ENCODE assay signal across 11 cellular contexts in genomic region chr3:154749514-154749913, GRCh38.
"Had no signal": no experiment of that assay in that cellular context is flagged by ENCODE, and none has a peak within 500 bp of the region (broad histone marks: within the 10 kb centered on the region; RNA-seq: fewer than 3 reads in every experiment).

No MANE protein-coding gene starts in this region.

- H3K27ac ChIP-seq: GM23248 had no signal

- H2AFZ ChIP-seq: GM23248, GM23338 had no signal

- ATAC-seq: GM23338, HCT116 had no signal

- H3K4me1 ChIP-seq: HAP-1 had no signal

- DNase-seq: GM23248, GOT3, H7, H9, HCEC 1CT, HFFc6 had no signal

- H3K4me3 ChIP-seq: GM23248, GM23338, HAP-1 had no signal

- H3K4me2 ChIP-seq: GM23338 had no signal

- H3K36me3 ChIP-seq: HAP-1 had no signal

- H3K9ac ChIP-seq: GM23248 had no signal

- FAIRE-seq: H1, H54 had no signal

- H3K9me3 ChIP-seq: HAP-1 had no signal
